Comparison of ENCODE assay signal across 19 cellular contexts in genomic region chr2:63444565-63445288, GRCh38.
DNase-seq lines count a peak whose midpoint lies in the region; ATAC-seq, FAIRE-seq and TF ChIP-seq lines count a peak whose summit lies in the region.
"Had no signal": no experiment of that assay in that cellular context is flagged by ENCODE, and none has a peak within 500 bp of the region (broad histone marks: within the 10 kb centered on the region; RNA-seq: fewer than 3 reads in every experiment).

No MANE protein-coding gene starts in this region.

- ATAC-seq in GM18868 (IDR thresholded peaks at IDR 0.05; ENCODE audit: unreplicated experiment) (peak; percentile 75), HG02852 (IDR thresholded peaks at IDR 0.05; ENCODE audit: unreplicated experiment) (peak; percentile 65), HG03039 (IDR thresholded peaks at IDR 0.05; ENCODE audit: unreplicated experiment) (no peak)
- ATAC-seq in activated T-helper 17 cell treated with anti-CD3 and anti-CD28 coated beads, Interleukin-2, amount 50 U/mL, for 72 hours (replicated peaks) = peak; percentile 72
- ATAC-seq: gastrocnemius medialis; HCT116; naive thymus-derived CD4-positive, alpha-beta T cell had no signal

- DNase-seq in GM10266 (ENCODE audit: extremely low spot score) = peak; percentile 10
- DNase-seq in RCC 7860 (ENCODE audit: low spot score) = no peak
- no peak for DNase-seq in NCI-H1105 treated with DMSO at 0.1 percent for 48 hours (lab: John Stamatoyannopoulos, UW)
- DNase-seq: activated B cell treated with CpG ODN at 0.5 μM for 24 hours; amygdala; EL; gastrocnemius medialis; IMR-90; mesenchymal stem cell; naive thymus-derived CD4-positive, alpha-beta T cell; NCI-H2081; NCI-H510A treated with DMSO at 0.1 percent for 48 hours; posterior cingulate gyrus; SJCRH30 had no signal

- no peak for TF ChIP-seq CTCF in GM10266 (IDR thresholded peaks at IDR 0.05; ENCODE audit: control insufficient read depth, insufficient read depth, low read depth, missing control alignments)

- no peak overlapping the region for H3K4me3 Mint-ChIP-seq in activated T-helper 17 cell treated with anti-CD3 and anti-CD28 coated beads, Interleukin-2, amount 50 U/mL, for 72 hours
- H3K4me3 Mint-ChIP-seq: activated B cell treated with CpG ODN at 0.5 μM for 24 hours; naive thymus-derived CD4-positive, alpha-beta T cell had no signal

- H3K9me3 Mint-ChIP-seq in activated T-helper 17 cell treated with anti-CD3 and anti-CD28 coated beads, Interleukin-2, amount 50 U/mL, for 72 hours = no peaks in the 10 kb centered on the region

- no peaks in the 10 kb centered on the region for H3K27me3 Mint-ChIP-seq in activated T-helper 17 cell treated with anti-CD3 and anti-CD28 coated beads, Interleukin-2, amount 50 U/mL, for 72 hours
- H3K27me3 Mint-ChIP-seq: activated B cell treated with CpG ODN at 0.5 μM for 24 hours; naive thymus-derived CD4-positive, alpha-beta T cell had no signal

- no peak overlapping the region for H3K27ac Mint-ChIP-seq in activated T-helper 17 cell treated with anti-CD3 and anti-CD28 coated beads, Interleukin-2, amount 50 U/mL, for 72 hours
- H3K27ac Mint-ChIP-seq: activated B cell treated with CpG ODN at 0.5 μM for 24 hours; naive thymus-derived CD4-positive, alpha-beta T cell had no signal

- no peak for FAIRE-seq in RCC 7860 (lab: Jason Lieb, UNC)

- H3K36me3 Mint-ChIP-seq in activated T-helper 17 cell treated with anti-CD3 and anti-CD28 coated beads, Interleukin-2, amount 50 U/mL, for 72 hours (ENCODE audit: low read depth) = no peaks in the 10 kb centered on the region

- H3K4me1 Mint-ChIP-seq in activated T-helper 17 cell treated with anti-CD3 and anti-CD28 coated beads, Interleukin-2, amount 50 U/mL, for 72 hours = no peaks in the 10 kb centered on the region
- H3K4me1 Mint-ChIP-seq: activated B cell treated with CpG ODN at 0.5 μM for 24 hours had no signal
